21 cellular contexts compared by ENCODE assay signal in genomic region chr1:234324668-234325225, GRCh38.
"Had no signal": no experiment of that assay in that cellular context is flagged by ENCODE, and none has a peak within 500 bp of the region (broad histone marks: within the 10 kb centered on the region; RNA-seq: fewer than 3 reads in every experiment).

No MANE protein-coding gene starts in this region.

- DNase-seq: activated B cell treated with CpG ODN at 0.5 μM for 24 hours; activated CD4-positive, alpha-beta memory T cell treated with anti-CD3 and anti-CD28 coated beads for 36 hours; activated CD4-positive, alpha-beta T cell treated with anti-CD3 and anti-CD28 coated beads for 4 hours; activated naive CD4-positive, alpha-beta T cell; activated naive CD8-positive, alpha-beta T cell treated with anti-CD3 and anti-CD28 coated beads for 36 hours; activated T-cell treated with anti-CD3 and anti-CD28 coated beads, Interleukin-2, amount 50 U/mL, for 1 hour; body of pancreas; dermis blood vessel endothelial cell; effector memory CD8-positive, alpha-beta T cell; esophagus squamous epithelium; heart right ventricle; mesenchymal stem cell; mucosa of descending colon; naive thymus-derived CD8-positive, alpha-beta T cell; right lobe of liver; stimulated activated CD4-positive, alpha-beta T cell treated with anti-CD3 and anti-CD28 coated beads, Interleukin-4, amount 100 ng/mL, for 24 hours; stomach; T-helper 9 cell; upper lobe of left lung had no signal

- H3K9me3 ChIP-seq: body of pancreas, esophagus squamous epithelium, heart right ventricle, mucosa of descending colon, right lobe of liver, stomach, upper lobe of left lung had no signal

- H3K36me3 ChIP-seq: esophagus squamous epithelium, heart right ventricle, right lobe of liver, stomach, upper lobe of left lung had no signal

- H3K4me3 ChIP-seq: body of pancreas, esophagus squamous epithelium, heart right ventricle, mucosa of descending colon, right lobe of liver, smooth muscle cell, stomach, upper lobe of left lung had no signal

- H3K27ac ChIP-seq: body of pancreas, esophagus squamous epithelium, heart right ventricle, parathyroid adenoma, right lobe of liver, stomach, upper lobe of left lung had no signal

- H3K4me1 ChIP-seq: parathyroid adenoma had no signal

- H3K27me3 ChIP-seq: body of pancreas, right lobe of liver, upper lobe of left lung had no signal
